ENCODE assay signal across 22 cellular contexts in the genomic region with DNA sequence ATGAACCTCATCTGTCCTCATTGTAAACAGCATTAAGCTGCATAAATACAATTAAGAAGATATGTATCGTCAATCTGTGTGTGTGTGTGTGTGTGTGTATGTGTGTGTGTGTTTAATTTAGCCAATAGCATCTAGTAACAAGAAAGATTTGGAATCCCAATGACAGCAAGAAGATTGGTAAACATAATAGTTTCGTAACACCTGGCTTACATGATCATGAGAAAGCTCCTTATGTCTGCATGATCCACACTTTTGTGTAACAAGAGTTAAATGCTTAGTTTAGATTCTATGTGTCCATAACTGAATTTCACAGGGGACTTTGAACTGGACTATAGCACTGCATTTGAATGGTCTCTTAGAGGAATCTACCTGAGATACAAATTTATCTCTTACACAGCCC.
DNase-seq lines count a peak whose midpoint lies in the region; ATAC-seq, FAIRE-seq and TF ChIP-seq lines count a peak whose summit lies in the region.
"Had no signal": no experiment of that assay in that cellular context is flagged by ENCODE, and none has a peak within 500 bp of the region (broad histone marks: within the 10 kb centered on the region; RNA-seq: fewer than 3 reads in every experiment).

No MANE protein-coding gene starts in this region.

- WGBS in suprapubic skin, result 85% methylated on average over 2 of the region's 2 CpGs

- no peaks in the 10 kb centered on the region for H3K9me3 ChIP-seq in suprapubic skin
- H3K9me3 ChIP-seq: BE2C had no signal

- H3K4me3 ChIP-seq in epithelial cell of esophagus (ENCODE audit: low read length) (no peak overlapping the region), suprapubic skin (no peak overlapping the region)
- H3K4me3 ChIP-seq: SJCRH30 had no signal

- FAIRE-seq in D721Med (lab: Jason Lieb, UNC), result peak; percentile 68

- TF ChIP-seq POLR2A in suprapubic skin (IDR thresholded peaks at IDR 0.05), result no peak

- H3K27ac ChIP-seq in suprapubic skin, result no peak overlapping the region
- H3K27ac ChIP-seq: KMS-11, SJCRH30 had no signal

- DNase-seq in D721Med (ENCODE audit: insufficient read length, low spot score), result no peak
- DNase-seq in HCEC 1CT, result peak; percentile 40
- DNase-seq in epithelial cell of esophagus (ENCODE audit: low read depth), result peak; percentile 20
- peak; percentile 54 for DNase-seq in iris pigment epithelial cell (ENCODE audit: low read depth)
- DNase-seq in NCI-H1930 (lab: John Stamatoyannopoulos, UW), result no peak
- DNase-seq in suprapubic skin (ENCODE audit: low spot score in 2 of 2), result no peak
- DNase-seq: BE2C; CD8-positive, alpha-beta memory T cell; DMS153; DND-41; H9; NCI-H1092 treated with DMSO at 0.1 percent for 48 hours; NCI-H1436 treated with DMSO at 0.1 percent for 48 hours; NCI-H187 treated with DMSO at 0.1 percent for 48 hours; NCI-H2107; NCI-H524; NCI-H774; SJCRH30; T-helper 1 cell had no signal

- no peak for ATAC-seq in HG02678 (IDR thresholded peaks at IDR 0.05; ENCODE audit: unreplicated experiment)
- ATAC-seq: Right ventricle myocardium inferior had no signal

- H3K4me1 ChIP-seq in suprapubic skin, result no peaks in the 10 kb centered on the region
- H3K4me1 ChIP-seq: BE2C had no signal

- TF ChIP-seq CTCF in D721Med (IDR thresholded peaks at IDR 0.05; ENCODE audit: insufficient read depth, missing control alignments) (no peak), epithelial cell of esophagus (IDR thresholded peaks at IDR 0.05; ENCODE audit: insufficient read depth, low read depth, low read length, missing control alignments) (no peak), suprapubic skin (IDR thresholded peaks at IDR 0.05) (no peak)

- no peak for TF ChIP-seq EP300 in suprapubic skin (IDR thresholded peaks at IDR 0.05)

- no peaks in the 10 kb centered on the region for H3K27me3 ChIP-seq in suprapubic skin
- H3K27me3 ChIP-seq: BE2C, SJCRH30 had no signal

- H3K36me3 ChIP-seq in suprapubic skin, result no peaks in the 10 kb centered on the region
- H3K36me3 ChIP-seq: BE2C, SJCRH30 had no signal

Comparison
In these comparisons a context has a peak if more than half of its experiments do, and no peak if none do; other contexts are left out.
1. DNase-seq: peak in HCEC 1CT (single experiment), epithelial cell of esophagus (single experiment) and iris pigment epithelial cell (single experiment); none in D721Med (single experiment), NCI-H1930 (0 of 2) and suprapubic skin (0 of 2).